ENCODE assay signal across 2 cellular contexts in the genomic region with DNA sequence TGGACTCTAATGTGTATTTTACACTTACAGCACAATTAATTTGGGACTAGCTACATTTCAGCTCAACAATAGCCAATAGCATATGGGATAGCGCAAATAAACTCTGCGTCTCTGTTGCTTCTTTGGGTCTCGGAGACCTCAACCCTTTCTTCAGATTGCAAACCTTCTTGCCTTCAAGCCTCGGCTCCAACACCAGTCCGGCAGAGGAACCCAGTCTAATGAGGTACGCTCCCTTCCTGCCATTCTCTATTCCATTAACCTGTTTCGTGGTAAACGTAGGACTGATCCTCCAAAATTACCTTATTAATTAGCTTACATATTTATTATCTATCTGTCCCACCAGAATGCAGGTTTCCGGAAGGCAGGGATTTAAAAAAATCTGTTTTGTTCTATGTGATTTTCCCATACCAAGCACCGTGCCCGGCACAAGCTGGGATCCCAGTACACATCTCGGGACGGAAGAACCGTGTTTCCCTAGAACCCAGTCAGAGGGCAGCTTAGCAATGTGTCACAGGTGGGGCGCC.
TF ChIP-seq lines count a peak whose summit lies in the region.

No MANE protein-coding gene starts in this region.

TF ChIP-seq in SK-N-SH, 30 proteins besides CTCF, POLR2A, EP300 and RAD21 (continued from another document):
- TF ChIP-seq USF1 (IDR thresholded peaks at IDR 0.05; ENCODE audit: borderline replicate concordance, low read depth) (no peak), SMC3 (IDR thresholded peaks at IDR 0.05; ENCODE audit: low read depth, low read length) (no peak), JUND (IDR thresholded peaks at IDR 0.05) (no peak), RCOR1 (IDR thresholded peaks at IDR 0.05; ENCODE audit: low read length) (no peak), FOXJ3 (CRISPR knock-in tag; IDR thresholded peaks at IDR 0.05) (no peak), GATA2 (CRISPR knock-in tag; IDR thresholded peaks at IDR 0.05) (no peak), TEAD4 (IDR thresholded peaks at IDR 0.05; ENCODE audit: borderline replicate concordance, insufficient read depth) (no peak), MXI1 (IDR thresholded peaks at IDR 0.05; ENCODE audit: low read depth, low read length) (no peak)

TF ChIP-seq in SK-N-SH treated with all-trans-retinoic acid at 6 μM for 48 hours, 23 proteins besides CTCF, POLR2A, EP300 and RAD21 (continued from another document):
- TF ChIP-seq POU6F1 (CRISPR knock-in tag; IDR thresholded peaks at IDR 0.05; ENCODE audit: borderline replicate concordance, low read depth) (no peak), ESRRG (CRISPR knock-in tag; IDR thresholded peaks at IDR 0.05) (no peak), RARB (CRISPR knock-in tag; IDR thresholded peaks at IDR 0.05) (no peak), TCF4 (CRISPR knock-in tag; IDR thresholded peaks at IDR 0.05; ENCODE audit: borderline replicate concordance) (no peak), ZNF565 (CRISPR knock-in tag; conservative IDR thresholded peaks at IDR 0.05; ENCODE audit: low read depth) (no peak)
- TF ChIP-seq, protein P1, sequence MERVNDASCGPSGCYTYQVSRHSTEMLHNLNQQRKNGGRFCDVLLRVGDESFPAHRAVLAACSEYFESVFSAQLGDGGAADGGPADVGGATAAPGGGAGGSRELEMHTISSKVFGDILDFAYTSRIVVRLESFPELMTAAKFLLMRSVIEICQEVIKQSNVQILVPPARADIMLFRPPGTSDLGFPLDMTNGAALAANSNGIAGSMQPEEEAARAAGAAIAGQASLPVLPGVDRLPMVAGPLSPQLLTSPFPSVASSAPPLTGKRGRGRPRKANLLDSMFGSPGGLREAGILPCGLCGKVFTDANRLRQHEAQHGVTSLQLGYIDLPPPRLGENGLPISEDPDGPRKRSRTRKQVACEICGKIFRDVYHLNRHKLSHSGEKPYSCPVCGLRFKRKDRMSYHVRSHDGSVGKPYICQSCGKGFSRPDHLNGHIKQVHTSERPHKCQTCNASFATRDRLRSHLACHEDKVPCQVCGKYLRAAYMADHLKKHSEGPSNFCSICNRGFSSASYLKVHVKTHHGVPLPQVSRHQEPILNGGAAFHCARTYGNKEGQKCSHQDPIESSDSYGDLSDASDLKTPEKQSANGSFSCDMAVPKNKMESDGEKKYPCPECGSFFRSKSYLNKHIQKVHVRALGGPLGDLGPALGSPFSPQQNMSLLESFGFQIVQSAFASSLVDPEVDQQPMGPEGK (CRISPR knock-in tag; IDR thresholded peaks at IDR 0.05; ENCODE audit: borderline replicate concordance), result no peak
- TF ChIP-seq, protein P2, sequence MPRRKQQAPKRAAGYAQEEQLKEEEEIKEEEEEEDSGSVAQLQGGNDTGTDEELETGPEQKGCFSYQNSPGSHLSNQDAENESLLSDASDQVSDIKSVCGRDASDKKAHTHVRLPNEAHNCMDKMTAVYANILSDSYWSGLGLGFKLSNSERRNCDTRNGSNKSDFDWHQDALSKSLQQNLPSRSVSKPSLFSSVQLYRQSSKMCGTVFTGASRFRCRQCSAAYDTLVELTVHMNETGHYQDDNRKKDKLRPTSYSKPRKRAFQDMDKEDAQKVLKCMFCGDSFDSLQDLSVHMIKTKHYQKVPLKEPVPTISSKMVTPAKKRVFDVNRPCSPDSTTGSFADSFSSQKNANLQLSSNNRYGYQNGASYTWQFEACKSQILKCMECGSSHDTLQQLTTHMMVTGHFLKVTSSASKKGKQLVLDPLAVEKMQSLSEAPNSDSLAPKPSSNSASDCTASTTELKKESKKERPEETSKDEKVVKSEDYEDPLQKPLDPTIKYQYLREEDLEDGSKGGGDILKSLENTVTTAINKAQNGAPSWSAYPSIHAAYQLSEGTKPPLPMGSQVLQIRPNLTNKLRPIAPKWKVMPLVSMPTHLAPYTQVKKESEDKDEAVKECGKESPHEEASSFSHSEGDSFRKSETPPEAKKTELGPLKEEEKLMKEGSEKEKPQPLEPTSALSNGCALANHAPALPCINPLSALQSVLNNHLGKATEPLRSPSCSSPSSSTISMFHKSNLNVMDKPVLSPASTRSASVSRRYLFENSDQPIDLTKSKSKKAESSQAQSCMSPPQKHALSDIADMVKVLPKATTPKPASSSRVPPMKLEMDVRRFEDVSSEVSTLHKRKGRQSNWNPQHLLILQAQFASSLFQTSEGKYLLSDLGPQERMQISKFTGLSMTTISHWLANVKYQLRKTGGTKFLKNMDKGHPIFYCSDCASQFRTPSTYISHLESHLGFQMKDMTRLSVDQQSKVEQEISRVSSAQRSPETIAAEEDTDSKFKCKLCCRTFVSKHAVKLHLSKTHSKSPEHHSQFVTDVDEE (CRISPR knock-in tag; IDR thresholded peaks at IDR 0.05), result no peak
